In genomic region chr3:188839187-188839695, GRCh38 we compare ENCODE assay signal across 14 cellular contexts.
"Had no signal": no experiment of that assay in that cellular context is flagged by ENCODE, and none has a peak within 500 bp of the region (broad histone marks: within the 10 kb centered on the region; RNA-seq: fewer than 3 reads in every experiment).

No MANE protein-coding gene starts in this region.

- FAIRE-seq: small intestine had no signal

- H3K4me3 ChIP-seq: body of pancreas, lung, right atrium auricular region, tibial nerve, vagina had no signal

- H3K9me3 ChIP-seq: body of pancreas, neutrophil, right atrium auricular region, tibial nerve, vagina had no signal

- DNase-seq: activated CD4-positive, alpha-beta T cell treated with anti-CD3 and anti-CD28 coated beads, Interleukin-2, amount 50 U/mL, for 1 hour; activated naive CD4-positive, alpha-beta T cell treated with anti-CD3 and anti-CD28 coated beads, Interleukin-2, amount 10 ng/mL, durations not matched to agents 7 days and 5 days; activated T-cell treated with anti-CD3 and anti-CD28 coated beads for 4 hours; cortex of kidney; effector CD8-positive, alpha-beta T cell; kidney glomerular epithelial cell; naive thymus-derived CD8-positive, alpha-beta T cell; small intestine had no signal

- H3K4me1 ChIP-seq: body of pancreas, right atrium auricular region had no signal

- H3K36me3 ChIP-seq: neutrophil, right atrium auricular region, vagina had no signal

- H3K27ac ChIP-seq: body of pancreas, neutrophil, right atrium auricular region, tibial nerve, vagina had no signal

- H3K27me3 ChIP-seq: body of pancreas, neutrophil, right atrium auricular region, tibial nerve, vagina had no signal
